In genomic region chr9:35114113-35114847, GRCh38 we compare ENCODE assay signal across 8 cellular contexts. TPM values are rescaled to one million over a fixed set of nuclear protein-coding genes. Genes with fewer than 3 reads are reported as not detected.
A peak's percentile ranks its signal among the peaks of the same experiment; 100 is the strongest.
DNase-seq lines count a peak whose midpoint lies in the region; ATAC-seq and TF ChIP-seq lines count a peak whose summit lies in the region.

No MANE protein-coding gene starts in this region.

- peak; percentile 88 for DNase-seq in Ammon's horn (ENCODE audit: low spot score)
- peak; percentile 98 for DNase-seq in H4 (ENCODE audit: low spot score)
- peak; percentile 90 for DNase-seq in NCI-H748 treated with DMSO at 0.1 percent for 48 hours (lab: John Stamatoyannopoulos, UW)
- DNase-seq in activated CD8-positive, alpha-beta T cell treated with anti-CD3 and anti-CD28 coated beads for 36 hours = peak; percentile 90
- DNase-seq in mesendoderm = peak; percentile 100
- DNase-seq in stimulated activated CD8-positive, alpha-beta memory T cell treated with anti-CD3 and anti-CD28 coated beads, Interleukin-2, amount 100 ng/mL, for 48 hours (ENCODE audit: low read depth in 2 of 2) = peak; percentile 57 to 60

- H2BK15ac ChIP-seq in mesendoderm (replicated peaks; ENCODE audit: low read depth) = peak overlapping the region; percentile 61

- H3K56ac ChIP-seq in mesendoderm (ENCODE audit: low read length) = peak overlapping the region; percentile 85

- no peaks in the 10 kb centered on the region for H3K27me3 Mint-ChIP-seq in activated CD8-positive, alpha-beta T cell treated with anti-CD3 and anti-CD28 coated beads for 36 hours

- peaks cover 48% of the 10 kb centered on the region for H3K4me1 Mint-ChIP-seq in activated CD8-positive, alpha-beta T cell treated with anti-CD3 and anti-CD28 coated beads for 36 hours (ENCODE audit: low read depth)

- peak overlapping the region; percentile 74 for H3K4ac ChIP-seq in mesendoderm (ENCODE audit: low read depth, low read length)

- H3K4me3 ChIP-seq in endocrine pancreas (ENCODE audit: control insufficient read depth, insufficient read depth, low read length) = no peak overlapping the region
- H3K4me3 ChIP-seq in mesendoderm (ENCODE audit: low read length) = no peak overlapping the region

- H3K9me3 ChIP-seq in endocrine pancreas (ENCODE audit: control insufficient read depth, low read length) = no peaks in the 10 kb centered on the region

- H3K4me2 ChIP-seq in mesendoderm (ENCODE audit: low read length) = peak overlapping the region; percentile 94

- TF ChIP-seq CTCF in activated CD8-positive, alpha-beta T cell treated with anti-CD3 and anti-CD28 coated beads for 36 hours (IDR thresholded peaks at IDR 0.05) = no peak

- intact Hi-C loops in activated CD8-positive, alpha-beta T cell treated with anti-CD3 and anti-CD28 coated beads for 36 hours (cut with micrococcal nuclease) = loop anchor here (10.0 kb wide), 1 partner anchor 441 kb away; no protein-coding TSS in a partner anchor

- POLR2A ChIA-PET in activated CD8-positive, alpha-beta T cell treated with anti-CD3 and anti-CD28 coated beads for 36 hours (lab: Charles Lee) = interaction anchor here (0.5 to 3.8 kb wide), 10 partner anchors 10 to 161 kb away, joined by 3 to 32 read pairs (median 4); partner anchors contain the start of genes FANCG, PIGO, STOML2 and VCP

- H3K23ac ChIP-seq in mesendoderm (ENCODE audit: low read length) = no peak overlapping the region

- WGBS in mesendoderm (ENCODE audit: extremely low coverage, insufficient coverage, low lambda C conversion rate) = no CpG with 5 or more reads among the region's 5 CpGs

- no peak overlapping the region for H2BK120ac ChIP-seq in mesendoderm (ENCODE audit: low read depth, low read length)

- peak overlapping the region; percentile 81 for H3K18ac ChIP-seq in mesendoderm (ENCODE audit: low read length)

- no peaks in the 10 kb centered on the region for H3K79me2 ChIP-seq in mesendoderm (ENCODE audit: control insufficient read depth, insufficient read depth, low read length)

- H3K36me3 ChIP-seq in endocrine pancreas (ENCODE audit: control insufficient read depth, insufficient read depth, low read length) (no peaks in the 10 kb centered on the region), mesendoderm (ENCODE audit: control insufficient read depth, insufficient read depth, low read length) (no peaks in the 10 kb centered on the region)

- no peak overlapping the region for H2AK5ac ChIP-seq in mesendoderm (ENCODE audit: low read length)

- peak overlapping the region; percentile 93 for H3K27ac ChIP-seq in mesendoderm (ENCODE audit: low read depth, low read length)

- H3K9ac ChIP-seq in endocrine pancreas (ENCODE audit: control insufficient read depth, insufficient read depth, low read length) (peak overlapping the region; percentile 12), mesendoderm (ENCODE audit: low read length) (peak overlapping the region; percentile 85)

- H4K8ac ChIP-seq in mesendoderm (ENCODE audit: low read depth, low read length) = no peak overlapping the region

- no peak overlapping the region for H4K5ac ChIP-seq in mesendoderm (ENCODE audit: low read length)

- H3K36me3 Mint-ChIP-seq in activated CD8-positive, alpha-beta T cell treated with anti-CD3 and anti-CD28 coated beads for 36 hours (ENCODE audit: low read depth) = no peaks in the 10 kb centered on the region

- H3K4me1 ChIP-seq in endocrine pancreas (ENCODE audit: control insufficient read depth, insufficient read depth, low read length) (peaks cover 3% of the 10 kb centered on the region), mesendoderm (ENCODE audit: control insufficient read depth, low read depth, low read length) (peaks cover 9% of the 10 kb centered on the region)

- H3K27me3 ChIP-seq in endocrine pancreas (ENCODE audit: control insufficient read depth, insufficient read depth, low read length) (no peaks in the 10 kb centered on the region), mesendoderm (ENCODE audit: insufficient read depth, low read length, poor library complexity) (no peaks in the 10 kb centered on the region)

- H3K4me3 Mint-ChIP-seq in activated CD8-positive, alpha-beta T cell treated with anti-CD3 and anti-CD28 coated beads for 36 hours = peak overlapping the region; percentile 75

- CTCF ChIA-PET in activated CD8-positive, alpha-beta T cell treated with anti-CD3 and anti-CD28 coated beads for 36 hours (lab: Charles Lee) = interaction anchor here (1.0 to 4.4 kb wide), 6 partner anchors 10 to 412 kb away, joined by 3 to 22 read pairs (median 6); partner anchors contain the start of genes PIGO and STOML2

- H3K9me3 Mint-ChIP-seq in activated CD8-positive, alpha-beta T cell treated with anti-CD3 and anti-CD28 coated beads for 36 hours = no peaks in the 10 kb centered on the region

- peaks cover 10% of the 10 kb centered on the region for H3K79me1 ChIP-seq in mesendoderm (ENCODE audit: low read length)

- ATAC-seq in activated CD8-positive, alpha-beta T cell treated with anti-CD3 and anti-CD28 coated beads for 36 hours = peak; percentile 38
- no peak for ATAC-seq in HG03521 (IDR thresholded peaks at IDR 0.05; ENCODE audit: unreplicated experiment)

- peak overlapping the region; percentile 33 for H2BK5ac ChIP-seq in mesendoderm (ENCODE audit: low read length)

- H3K27ac Mint-ChIP-seq in activated CD8-positive, alpha-beta T cell treated with anti-CD3 and anti-CD28 coated beads for 36 hours = peak overlapping the region; percentile 86

RNA-seq across cellular contexts. Expression of gene ATOSB, which starts 1.4 kb away (rescaled TPM):
- 7.5 and 9.7 TPM in 2 replicates for total RNA-seq in H4 (2014; rRNA removed; shearing (Covaris generic))
- total RNA-seq in activated CD8-positive, alpha-beta T cell treated with anti-CD3 and anti-CD28 coated beads for 36 hours = 1 to 10 TPM; 5.9 to 6.0 TPM
- polyA plus RNA-seq in mesendoderm (2013, experiment 1 of 2) = 6.3 TPM
- polyA plus RNA-seq in mesendoderm (2013, experiment 2 of 2) = 6.4 TPM

RNA-seq across cellular contexts. Expression of gene STOML2, which starts 11.3 kb away (rescaled TPM):
- total RNA-seq in H4 (2014; rRNA removed; shearing (Covaris generic)) = 131 and 198 TPM in 2 replicates
- total RNA-seq in activated CD8-positive, alpha-beta T cell treated with anti-CD3 and anti-CD28 coated beads for 36 hours = 100 to 1,000 TPM; 208 to 211 TPM
- polyA plus RNA-seq in mesendoderm (2013, experiment 1 of 2) = 156 TPM
- 157 TPM for polyA plus RNA-seq in mesendoderm (2013, experiment 2 of 2)

RNA-seq across cellular contexts. Expression of gene PIGO, which starts 17.9 kb away (rescaled TPM):
- 23.4 and 32.1 TPM in 2 replicates for total RNA-seq in H4 (2014; rRNA removed; shearing (Covaris generic))
- 10 to 100 TPM; 19.8 to 21.9 TPM for total RNA-seq in activated CD8-positive, alpha-beta T cell treated with anti-CD3 and anti-CD28 coated beads for 36 hours
- 10.3 TPM for polyA plus RNA-seq in mesendoderm (2013, experiment 1 of 2)
- polyA plus RNA-seq in mesendoderm (2013, experiment 2 of 2) = 10.0 TPM

RNA-seq across cellular contexts. Expression of gene FANCG, which starts 34.5 kb away (rescaled TPM):
- 67.6 and 84.0 TPM in 2 replicates for total RNA-seq in H4 (2014; rRNA removed; shearing (Covaris generic))
- 10 to 100 TPM; 91.5 to 94.0 TPM for total RNA-seq in activated CD8-positive, alpha-beta T cell treated with anti-CD3 and anti-CD28 coated beads for 36 hours
- 49.3 TPM for polyA plus RNA-seq in mesendoderm (2013, experiment 1 of 2)
- polyA plus RNA-seq in mesendoderm (2013, experiment 2 of 2) = 50.2 TPM

RNA-seq across cellular contexts. Expression of gene VCP, which starts 41.9 kb away (rescaled TPM):
- 380 and 386 TPM in 2 replicates for total RNA-seq in H4 (2014; rRNA removed; shearing (Covaris generic))
- 100 to 1,000 TPM; 215 to 224 TPM for total RNA-seq in activated CD8-positive, alpha-beta T cell treated with anti-CD3 and anti-CD28 coated beads for 36 hours
- 163 TPM for polyA plus RNA-seq in mesendoderm (2013, experiment 1 of 2)
- polyA plus RNA-seq in mesendoderm (2013, experiment 2 of 2) = 162 TPM
